In the genomic region with DNA sequence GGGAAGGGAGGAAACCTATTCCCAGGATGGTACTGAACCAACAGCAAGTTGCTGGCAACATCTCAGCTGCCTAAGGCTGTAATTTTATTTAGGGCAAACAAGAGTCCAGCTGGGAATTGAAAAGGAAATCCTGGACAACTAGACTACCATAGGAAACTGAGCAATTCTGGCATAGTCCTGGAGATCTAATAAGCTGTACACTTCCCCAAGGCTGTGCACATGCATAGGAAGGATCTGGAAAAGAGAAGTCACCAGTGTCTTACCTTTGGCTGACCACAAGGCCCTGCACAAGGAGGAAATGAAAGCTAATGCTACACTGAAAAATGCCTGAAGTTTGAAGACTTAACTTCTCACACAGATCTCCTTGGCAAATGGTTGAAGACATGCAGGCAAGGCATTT, we compare ENCODE assay signal across 24 cellular contexts.
DNase-seq lines count a peak whose midpoint lies in the region; ATAC-seq and TF ChIP-seq lines count a peak whose summit lies in the region.
"Had no signal": no experiment of that assay in that cellular context is flagged by ENCODE, and none has a peak within 500 bp of the region (broad histone marks: within the 10 kb centered on the region; RNA-seq: fewer than 3 reads in every experiment).

No MANE protein-coding gene starts in this region.

- TF ChIP-seq CTCF in uterus (IDR thresholded peaks at IDR 0.05) = no peak

- TF ChIP-seq POLR2A in uterus (IDR thresholded peaks at IDR 0.05) = no peak

- no peaks in the 10 kb centered on the region for H3K27me3 ChIP-seq in uterus
- H3K27me3 ChIP-seq: cardiac muscle cell, neural progenitor cell had no signal

- peaks cover 5 to 14% of the 10 kb centered on the region in 2 donors for H3K4me1 ChIP-seq in uterus
- H3K4me1 ChIP-seq: A549, neural progenitor cell had no signal

- H3K4me3 Mint-ChIP-seq in activated CD8-positive, alpha-beta T cell treated with anti-CD3 and anti-CD28 coated beads, Interleukin-2, amount 10 ng/mL, durations not matched to agents 7 days and 5 days = no peak overlapping the region
- H3K4me3 Mint-ChIP-seq: activated CD8-positive, alpha-beta memory T cell treated with anti-CD3 and anti-CD28 coated beads, Interleukin-2, amount 10 ng/mL, durations not matched to agents 7 days and 5 days; CD4-positive, alpha-beta T cell; neural progenitor cell had no signal

- H3K27ac Mint-ChIP-seq in activated CD8-positive, alpha-beta T cell treated with anti-CD3 and anti-CD28 coated beads, Interleukin-2, amount 10 ng/mL, durations not matched to agents 7 days and 5 days = no peak overlapping the region
- H3K27ac Mint-ChIP-seq: activated CD8-positive, alpha-beta memory T cell treated with anti-CD3 and anti-CD28 coated beads, Interleukin-2, amount 10 ng/mL, durations not matched to agents 7 days and 5 days; CD4-positive, alpha-beta T cell; neural progenitor cell had no signal

- peaks cover 4% of the 10 kb centered on the region for H3K9me3 Mint-ChIP-seq in activated CD8-positive, alpha-beta T cell treated with anti-CD3 and anti-CD28 coated beads, Interleukin-2, amount 10 ng/mL, durations not matched to agents 7 days and 5 days (ENCODE audit: insufficient read depth)

- peak; percentile 59 for ATAC-seq in Right ventricle myocardium superior (ENCODE audit: poor library complexity)
- no peak for ATAC-seq in activated CD8-positive, alpha-beta T cell treated with anti-CD3 and anti-CD28 coated beads, Interleukin-2, amount 10 ng/mL, durations not matched to agents 7 days and 5 days
- ATAC-seq: A549; activated CD8-positive, alpha-beta memory T cell treated with anti-CD3 and anti-CD28 coated beads, Interleukin-2, amount 10 ng/mL, durations not matched to agents 7 days and 5 days; esophagus mucosa had no signal

- CTCF ChIA-PET in activated CD8-positive, alpha-beta T cell treated with anti-CD3 and anti-CD28 coated beads, Interleukin-2, amount 10 ng/mL, durations not matched to agents 7 days and 5 days (lab: Charles Lee) = no interaction called here

- H3K36me3 ChIP-seq in uterus = no peaks in the 10 kb centered on the region
- H3K36me3 ChIP-seq: cardiac muscle cell, neural progenitor cell had no signal

- no peaks in the 10 kb centered on the region for H3K9me3 ChIP-seq in uterus
- H3K9me3 ChIP-seq: A549 had no signal

- peak overlapping the region; percentile 34 to 43 for H3K27ac ChIP-seq in uterus
- H3K27ac ChIP-seq: A549, cardiac muscle cell, neural progenitor cell, SK-N-MC had no signal

- no peaks in the 10 kb centered on the region for H3K36me3 Mint-ChIP-seq in activated CD8-positive, alpha-beta T cell treated with anti-CD3 and anti-CD28 coated beads, Interleukin-2, amount 10 ng/mL, durations not matched to agents 7 days and 5 days (ENCODE audit: low read depth)
- H3K36me3 Mint-ChIP-seq: activated CD8-positive, alpha-beta memory T cell treated with anti-CD3 and anti-CD28 coated beads, Interleukin-2, amount 10 ng/mL, durations not matched to agents 7 days and 5 days; neural progenitor cell had no signal

- intact Hi-C loops in Right ventricle myocardium superior (cut with DNase I) (no loop called here), cardiac septum (cut with DNase I) (loop anchor here (5.0 kb wide), 1 partner anchor 383 kb away; no protein-coding TSS in a partner anchor), uterus (cut with DNase I; ENCODE audit: low total_unique reads) (no loop called here)

- POLR2A ChIA-PET in activated CD8-positive, alpha-beta T cell treated with anti-CD3 and anti-CD28 coated beads, Interleukin-2, amount 10 ng/mL, durations not matched to agents 7 days and 5 days (lab: Charles Lee) = no interaction called here

- no peak overlapping the region for H3K4me3 ChIP-seq in uterus
- H3K4me3 ChIP-seq: A549, cardiac muscle cell, neural progenitor cell, SK-N-MC had no signal

- H3K27me3 Mint-ChIP-seq in activated CD8-positive, alpha-beta T cell treated with anti-CD3 and anti-CD28 coated beads, Interleukin-2, amount 10 ng/mL, durations not matched to agents 7 days and 5 days (ENCODE audit: low read depth) = no peaks in the 10 kb centered on the region
- H3K27me3 Mint-ChIP-seq: activated CD8-positive, alpha-beta memory T cell treated with anti-CD3 and anti-CD28 coated beads, Interleukin-2, amount 10 ng/mL, durations not matched to agents 7 days and 5 days; CD4-positive, alpha-beta T cell had no signal

- DNase-seq in Right ventricle myocardium superior (no peak), cardiac septum (ENCODE audit: low spot score) (no peak), RPMI8226 (peak; percentile 56), iPS-NIHi11 (ENCODE audit: low spot score) (peak; percentile 1), uterus (no peak), NCI-H128 (lab: John Stamatoyannopoulos, UW; ENCODE audit: unreplicated experiment) (no peak)
- DNase-seq in activated CD4-positive, alpha-beta T cell treated with anti-CD3 and anti-CD28 coated beads, Interleukin-2, amount 50 U/mL, for 1 hour = no peak
- no peak for DNase-seq in activated CD8-positive, alpha-beta T cell treated with anti-CD3 and anti-CD28 coated beads, Interleukin-2, amount 10 ng/mL, durations not matched to agents 7 days and 5 days
- DNase-seq: activated CD4-positive, alpha-beta T cell treated with anti-CD3 and anti-CD28 coated beads for 1 hour; activated CD8-positive, alpha-beta memory T cell treated with anti-CD3 and anti-CD28 coated beads, Interleukin-2, amount 10 ng/mL, durations not matched to agents 7 days and 5 days; activated effector memory CD4-positive, alpha-beta T cell treated with Interleukin-2 at 50 U/mL for 16 hours; CD4-positive, alpha-beta T cell; DMS53; effector CD4-positive, alpha-beta T cell; NCI-H1105; NCI-H2107; NCI-H524; stimulated activated CD4-positive, alpha-beta T cell treated with anti-CD3 and anti-CD28 coated beads, Interleukin-12 subunit alpha, Interleukin-12 subunit beta, amount 100 ng/mL, for 4 hours; T-helper 9 cell had no signal

- H3K4me1 Mint-ChIP-seq in activated CD8-positive, alpha-beta T cell treated with anti-CD3 and anti-CD28 coated beads, Interleukin-2, amount 10 ng/mL, durations not matched to agents 7 days and 5 days (ENCODE audit: low read depth) = no peaks in the 10 kb centered on the region
- H3K4me1 Mint-ChIP-seq: activated CD8-positive, alpha-beta memory T cell treated with anti-CD3 and anti-CD28 coated beads, Interleukin-2, amount 10 ng/mL, durations not matched to agents 7 days and 5 days; neural progenitor cell had no signal

Comparison
In these comparisons a context has a peak if more than half of its experiments do, and no peak if none do; other contexts are left out.
1. DNase-seq: peak in RPMI8226 (single experiment) and iPS-NIHi11 (single experiment); none in Right ventricle myocardium superior (single experiment), cardiac septum (single experiment), uterus (0 of 2), NCI-H128 (single experiment), activated CD4-positive, alpha-beta T cell treated with anti-CD3 and anti-CD28 coated beads, Interleukin-2, amount 50 U/mL, for 1 hour (single experiment) and activated CD8-positive, alpha-beta T cell treated with anti-CD3 and anti-CD28 coated beads, Interleukin-2, amount 10 ng/mL, durations not matched to agents 7 days and 5 days (single experiment).